Comparison of ENCODE assay signal across 2 cellular contexts in genomic region chr20:10571313-10571815, GRCh38.
TF ChIP-seq lines count a peak whose summit lies in the region.

No MANE protein-coding gene starts in this region.

TF ChIP-seq in WTC11, 78 proteins besides CTCF, POLR2A, EP300 and RAD21 (continued from another document):
- TF ChIP-seq GTF2I (CRISPR knock-in tag; conservative IDR thresholded peaks at IDR 0.05) (no peak), USF2 (CRISPR knock-in tag; IDR thresholded peaks at IDR 0.05) (no peak), NFE2L1 (CRISPR knock-in tag; IDR thresholded peaks at IDR 0.05) (no peak)

TF ChIP-seq in HepG2, 621 proteins besides CTCF, POLR2A, EP300 and RAD21 (continued from another document):
- TF ChIP-seq SOX13 (IDR thresholded peaks at IDR 0.05) = 0 out of 2 replicates have a peak, but pooled peaks have one; percentile 17
- no peak for TF ChIP-seq SOX13 (CRISPR knock-in tag; conservative IDR thresholded peaks at IDR 0.05 in 1 of 2, IDR thresholded peaks at IDR 0.05 in 1 of 2)
- no peak for TF ChIP-seq MTERF4 (CRISPR knock-in tag; IDR thresholded peaks at IDR 0.05)
- TF ChIP-seq ZNF598 (CRISPR knock-in tag; IDR thresholded peaks at IDR 0.05; ENCODE audit: borderline replicate concordance) = 0 out of 2 replicates have a peak, but pooled peaks have one; percentile 35
- peak; percentile 49 for TF ChIP-seq ZNF687 (CRISPR knock-in tag; IDR thresholded peaks at IDR 0.05)
- TF ChIP-seq ZNF784 (CRISPR knock-in tag; IDR thresholded peaks at IDR 0.05; ENCODE audit: borderline replicate concordance) = peak; percentile 46; the same call in 1 of the 2 replicates
- TF ChIP-seq NFKB2 (CRISPR knock-in tag; IDR thresholded peaks at IDR 0.05; ENCODE audit: borderline replicate concordance) = 0 out of 2 replicates have a peak, but pooled peaks have one; percentile 14
- TF ChIP-seq RCOR2 (CRISPR knock-in tag; IDR thresholded peaks at IDR 0.05) = no peak
- TF ChIP-seq KDM4B (CRISPR knock-in tag; IDR thresholded peaks at IDR 0.05) = no peak
